Comparison of ENCODE assay signal across 18 cellular contexts in the genomic region with DNA sequence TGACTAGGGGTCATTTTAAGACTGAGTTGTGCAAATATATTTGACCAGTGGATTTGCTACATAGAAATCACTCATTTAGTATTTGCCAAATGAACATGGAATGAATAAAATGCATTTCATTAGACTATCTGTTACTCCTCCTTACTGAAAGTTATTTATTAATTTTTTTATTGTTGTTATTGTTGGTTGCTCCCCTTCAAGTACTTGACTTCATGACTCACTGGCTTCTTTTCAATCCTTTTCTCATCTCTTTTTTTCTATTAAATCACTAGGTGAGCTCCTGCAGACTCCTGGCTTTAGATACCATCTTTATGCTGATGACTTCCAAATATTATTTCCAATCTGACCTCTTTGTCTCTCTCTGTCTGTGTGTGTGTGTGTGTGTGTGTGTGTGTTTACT.
"Had no signal": no experiment of that assay in that cellular context is flagged by ENCODE, and none has a peak within 500 bp of the region (broad histone marks: within the 10 kb centered on the region; RNA-seq: fewer than 3 reads in every experiment).

No MANE protein-coding gene starts in this region.

- ATAC-seq: heart right ventricle; right lobe of liver; stimulated activated naive B cell treated with anti-CD40 and anti-IgM and Interleukin-4, amounts not matched to agents 10 μg/mL and 1 μg/mL and 100 μg/mL, for 72 hours had no signal

- DNase-seq: effector memory CD4-positive, alpha-beta T cell; gastrocnemius medialis; heart right ventricle; mesendoderm; naive B cell; retina; right lobe of liver; stimulated activated CD4-positive, alpha-beta T cell treated with anti-CD3 and anti-CD28 coated beads, Interleukin-2, amount 100 ng/mL, for 24 hours; stimulated activated CD4-positive, alpha-beta T cell treated with anti-CD3 and anti-CD28 coated beads, Interleukin-4, amount 100 ng/mL, for 4 hours; stimulated activated naive B cell treated with anti-CD40 and anti-IgM and Interleukin-4, amounts not matched to agents 10 μg/mL and 1 μg/mL and 100 μg/mL, for 72 hours; stomach; substantia nigra; trophoblast cell had no signal

- H3K36me3 ChIP-seq: esophagus muscularis mucosa, gastrocnemius medialis, heart right ventricle, prostate gland, right lobe of liver, stomach, thoracic aorta had no signal

- FAIRE-seq: endometrium, keratinocyte had no signal

- H3K4me3 ChIP-seq: esophagus muscularis mucosa, gastrocnemius medialis, heart right ventricle, prostate gland, right lobe of liver, stomach, thoracic aorta had no signal

- H3K27me3 ChIP-seq: esophagus muscularis mucosa, gastrocnemius medialis, heart right ventricle, right lobe of liver, stomach had no signal
